ENCODE assay signal across 8 cellular contexts in the genomic region with DNA sequence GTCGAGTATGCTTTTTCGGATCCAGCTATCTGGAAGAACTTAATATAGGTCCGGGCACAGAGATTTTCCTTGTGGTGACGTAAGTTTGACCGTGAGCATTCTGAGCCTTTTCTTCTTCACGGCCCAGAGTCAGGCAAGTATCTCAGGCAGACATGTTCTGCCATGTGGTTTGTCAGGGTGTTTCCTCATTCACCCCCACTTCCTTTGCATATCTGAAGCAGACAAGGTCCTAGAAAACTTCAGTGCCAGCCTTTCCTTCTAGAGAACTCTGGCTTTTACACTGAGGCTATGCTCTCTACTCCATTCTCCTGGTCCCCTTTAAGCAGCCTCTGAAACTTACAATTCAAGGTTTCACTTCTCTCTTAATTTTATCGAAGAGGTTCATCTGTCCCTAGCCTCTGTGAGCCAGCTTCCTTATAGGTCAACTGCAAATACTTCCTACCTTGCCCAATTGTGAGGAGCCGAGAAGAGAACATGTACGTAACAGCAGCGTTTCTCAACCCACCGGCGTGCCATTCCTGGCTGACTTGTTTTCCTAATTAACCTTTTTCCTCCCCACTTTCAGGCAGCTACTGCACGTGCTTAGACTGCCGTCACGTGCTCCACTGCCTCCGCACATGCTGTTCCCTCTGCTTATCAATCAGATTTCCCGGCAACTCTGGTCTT. TPM values are rescaled to one million over a fixed set of nuclear protein-coding genes. Genes with fewer than 3 reads are reported as not detected.
DNase-seq lines count a peak whose midpoint lies in the region; ATAC-seq, FAIRE-seq and TF ChIP-seq lines count a peak whose summit lies in the region.

No MANE protein-coding gene starts in this region.

- no peak overlapping the region for H3K9ac ChIP-seq in H1 (replicated peaks in 1 of 4; ENCODE audit: extremely low read depth in 1 of 4, low read depth in 3 of 4, low read length in 3 of 4)

- H3K9me2 ChIP-seq in PC-9 (ENCODE audit: insufficient read depth) = no peaks in the 10 kb centered on the region

- H3F3A ChIP-seq in PC-9 (ENCODE audit: insufficient read depth, low read depth) = no peaks in the 10 kb centered on the region

- no peaks in the 10 kb centered on the region; a peak in 1 of 7 replicates for H3K4me1 ChIP-seq in H1 (replicated peaks in 1 of 4; ENCODE audit: control insufficient read depth in 3 of 4, insufficient read depth in 4 of 4, low read length in 3 of 4)
- H3K4me1 ChIP-seq in PC-9 (replicated peaks; ENCODE audit: insufficient read depth) = 0 out of 2 replicates have a peak, but pooled peaks cover 4% of the 10 kb centered on the region

- FAIRE-seq in H1 (lab: Jason Lieb, UNC) = no peak

- no TSS peak for BruUV-seq in PC-9 (replicated peaks; lab: Mats Ljungman, UMichigan)

- TF ChIP-seq EP300 in H1 (IDR thresholded peaks at IDR 0.05; ENCODE audit: borderline replicate concordance in 1 of 2, low read depth in 2 of 2, low read length in 2 of 2) = no peak

- H3K18ac ChIP-seq in H1 (ENCODE audit: extremely low read depth, low read length) = no peak overlapping the region

- H3K79me2 ChIP-seq in H1 (ENCODE audit: control insufficient read depth in 1 of 2, insufficient read depth in 2 of 2, low read length in 2 of 2) = no peaks in the 10 kb centered on the region
- no peaks in the 10 kb centered on the region for H3K79me2 ChIP-seq in PC-9 (ENCODE audit: low read depth)

- H2BK15ac ChIP-seq in H1 (ENCODE audit: low read length) = no peak overlapping the region

- H3K4me2 ChIP-seq in H1 (ENCODE audit: insufficient read depth in 1 of 2, low read depth in 2 of 2, low read length in 2 of 2) (no peak overlapping the region), PC-9 (no peak overlapping the region)

- H3K56ac ChIP-seq in H1 (replicated peaks; ENCODE audit: insufficient read length, low read depth, low read length) = no peak overlapping the region

- H2AK5ac ChIP-seq in H1 (ENCODE audit: low read depth, low read length) = no peak overlapping the region

- no peak overlapping the region for H2BK12ac ChIP-seq in H1 (ENCODE audit: low read depth, low read length)

- WGBS in H1 (ENCODE audit: extremely low coverage in 1 of 2, insufficient coverage in 1 of 2, insufficient read length in 1 of 2, insufficient replicate concordance in 2 of 2, low coverage in 1 of 2, low lambda C conversion rate in 2 of 2, missing lambda C conversion rate in 1 of 2), 2 experiments = 94% methylated on average over 17 of the region's 17 CpGs; no CpG with 5 or more reads in 1 of the 2 experiments

- H3K79me1 ChIP-seq in H1 (ENCODE audit: low read depth, low read length) = 0 out of 2 replicates have a peak, but pooled peaks cover 3% of the 10 kb centered on the region

- H3K23me2 ChIP-seq in H1 (ENCODE audit: low read depth, low read length) = no peaks in the 10 kb centered on the region

- no peak overlapping the region for H2BK20ac ChIP-seq in H1 (ENCODE audit: low read length)

- TF ChIP-seq POLR2A in H1 (IDR thresholded peaks at IDR 0.05; ENCODE audit: control extremely low read depth in 1 of 2, low read depth in 2 of 2, low read length in 2 of 2) = no peak

- no peak overlapping the region for H2BK5ac ChIP-seq in H1 (ENCODE audit: low read depth, low read length)

- H3K27ac ChIP-seq in H1 (ENCODE audit: low read depth, low read length) (no peak overlapping the region), PC-9 (no peak overlapping the region)

- H2BK120ac ChIP-seq in H1 (replicated peaks; ENCODE audit: low read depth, low read length) = no peak overlapping the region

- no peak overlapping the region for H3K14ac ChIP-seq in H1 (ENCODE audit: insufficient read length)

- no peaks in the 10 kb centered on the region for H3K27me3 ChIP-seq in H1 (replicated peaks in 1 of 4; ENCODE audit: control insufficient read depth in 3 of 4, extremely low read depth in 1 of 4, insufficient read depth in 3 of 4, low read length in 3 of 4)
- H3K27me3 ChIP-seq in PC-9 (ENCODE audit: insufficient read depth, low read depth) = no peaks in the 10 kb centered on the region

- POLR2A ChIA-PET in H1 (lab: Charles Lee; ENCODE audit: partially characterized antibody) = interaction anchor here (1.6 kb wide), 1 partner anchor 21 kb away, joined by 4 read pairs; no protein-coding TSS in a partner anchor
- POLR2A ChIA-PET in PC-9 (lab: Charles Lee; ENCODE audit: unreplicated experiment) = no interaction called here

- H3K36me3 ChIP-seq in H1 (ENCODE audit: control insufficient read depth in 2 of 4, insufficient read depth in 4 of 4, low read length in 3 of 4) (peaks cover 23 to 49% (median 41%) of the 10 kb centered on the region in 4 experiments), PC-9 (ENCODE audit: low read depth) (peaks cover 13% of the 10 kb centered on the region; the same call in 1 of the 2 replicates)

- H4K91ac ChIP-seq in H1 (replicated peaks; ENCODE audit: insufficient read length, low read length) = no peak overlapping the region

- no peak overlapping the region for H3K4ac ChIP-seq in H1 (replicated peaks; ENCODE audit: insufficient read length, low read depth, low read length)

- TF ChIP-seq CTCF in H1 (IDR thresholded peaks at IDR 0.05; ENCODE audit: control extremely low read depth in 1 of 3, insufficient read depth in 1 of 3, low read depth in 1 of 3, low read length in 3 of 3) (no peak), PC-9 (conservative IDR thresholded peaks at IDR 0.05) (no peak)

- CTCF ChIA-PET in H1 (lab: Charles Lee; ENCODE audit: partially characterized antibody) = interaction anchor here (0.6 kb wide), 1 partner anchor 49 kb away, joined by 3 read pairs; no protein-coding TSS in a partner anchor
- CTCF ChIA-PET in PC-9 (lab: Charles Lee) = no interaction called here

- H3K4me3 ChIP-seq in GM08714 (ENCODE audit: low read length) = peak overlapping the region; percentile 30; the same call in 1 of the 2 replicates
- H3K4me3 ChIP-seq in H1 (ENCODE audit: extremely low read depth in 1 of 4, insufficient read depth in 2 of 4, low read depth in 3 of 4, low read length in 4 of 4) = no peak overlapping the region
- H3K4me3 ChIP-seq in PC-9 = no peak overlapping the region

- H3K23ac ChIP-seq in H1 (ENCODE audit: insufficient read length) = no peak overlapping the region

- DNase-seq in H1 (ENCODE audit: low read depth in 1 of 2, low spot score in 2 of 2) = no peak
- DNase-seq in activated gamma-delta T cell (lab: John Stamatoyannopoulos, UW) = no peak
- DNase-seq in PC-9 = no peak
- no peak for DNase-seq in effector CD4-positive, alpha-beta T cell
- no peak for DNase-seq in NCI-H1105 (lab: John Stamatoyannopoulos, UW)

- no peak overlapping the region for H4K8ac ChIP-seq in H1 (ENCODE audit: extremely low read depth, insufficient read depth, low read length)

- intact Hi-C loops in PC-9 (cut with micrococcal nuclease; ENCODE audit: unreplicated experiment) = no loop called here

- H3K9me3 ChIP-seq in H1 (ENCODE audit: insufficient read depth in 2 of 2, low read depth in 1 of 2, low read length in 1 of 2) = no peaks in the 10 kb centered on the region
- H3K9me3 ChIP-seq in PC-9 (ENCODE audit: insufficient read depth, low read depth) = no peaks in the 10 kb centered on the region

- H2AFZ ChIP-seq in H1 (ENCODE audit: low read length) (no peak overlapping the region), PC-9 (no peak overlapping the region)

- H4K5ac ChIP-seq in H1 (ENCODE audit: insufficient read length, low read depth, low read length) = no peak overlapping the region

- TF ChIP-seq RAD21 in H1 (IDR thresholded peaks at IDR 0.05 in 1 of 2, conservative IDR thresholded peaks at IDR 0.05 in 1 of 2; ENCODE audit: low read depth in 2 of 2, low read length in 2 of 2) = no peak

- peak; percentile 92 for ATAC-seq in GM21360 (IDR thresholded peaks at IDR 0.05; ENCODE audit: unreplicated experiment)
- peak; percentile 83 for ATAC-seq in HG03520 (IDR thresholded peaks at IDR 0.05; ENCODE audit: unreplicated experiment)

- H4K20me1 ChIP-seq in H1 (replicated peaks in 1 of 2; ENCODE audit: control insufficient read depth in 1 of 2, insufficient read depth in 2 of 2, low read length in 2 of 2) (no peaks in the 10 kb centered on the region), PC-9 (ENCODE audit: insufficient read depth) (no peaks in the 10 kb centered on the region)

TF ChIP-seq in H1, 55 proteins besides CTCF, POLR2A, EP300 and RAD21:
- TF ChIP-seq BRCA1 (IDR thresholded peaks at IDR 0.05; ENCODE audit: low read depth, low read length) = no peak
- TF ChIP-seq CTBP2 (IDR thresholded peaks at IDR 0.05; ENCODE audit: borderline replicate concordance, insufficient read depth, insufficient read length, low read length) = no peak
- no peak for TF ChIP-seq TCF12 (IDR thresholded peaks at IDR 0.05; ENCODE audit: low read depth, low read length)
- TF ChIP-seq, protein P1, sequence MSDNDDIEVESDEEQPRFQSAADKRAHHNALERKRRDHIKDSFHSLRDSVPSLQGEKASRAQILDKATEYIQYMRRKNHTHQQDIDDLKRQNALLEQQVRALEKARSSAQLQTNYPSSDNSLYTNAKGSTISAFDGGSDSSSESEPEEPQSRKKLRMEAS (IDR thresholded peaks at IDR 0.05) = peak; percentile 39; the same call in 1 of the 2 replicates
- no peak for TF ChIP-seq JUND (IDR thresholded peaks at IDR 0.05; ENCODE audit: low read length)
- TF ChIP-seq, protein P2, sequence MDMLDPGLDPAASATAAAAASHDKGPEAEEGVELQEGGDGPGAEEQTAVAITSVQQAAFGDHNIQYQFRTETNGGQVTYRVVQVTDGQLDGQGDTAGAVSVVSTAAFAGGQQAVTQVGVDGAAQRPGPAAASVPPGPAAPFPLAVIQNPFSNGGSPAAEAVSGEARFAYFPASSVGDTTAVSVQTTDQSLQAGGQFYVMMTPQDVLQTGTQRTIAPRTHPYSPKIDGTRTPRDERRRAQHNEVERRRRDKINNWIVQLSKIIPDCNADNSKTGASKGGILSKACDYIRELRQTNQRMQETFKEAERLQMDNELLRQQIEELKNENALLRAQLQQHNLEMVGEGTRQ (IDR thresholded peaks at IDR 0.05; ENCODE audit: low read length) = no peak
- no peak for TF ChIP-seq RBBP5 (IDR thresholded peaks at IDR 0.05; ENCODE audit: borderline replicate concordance, low read depth, low read length)
- TF ChIP-seq FOSL1 (IDR thresholded peaks at IDR 0.05; ENCODE audit: insufficient read depth, low read depth, low read length) = no peak
- 0 out of 2 replicates have a peak, but pooled peaks have one; percentile 35 for TF ChIP-seq GTF2F1 (IDR thresholded peaks at IDR 0.05; ENCODE audit: borderline replicate concordance, low read depth, low read length)
- TF ChIP-seq TAF1 (IDR thresholded peaks at IDR 0.05; ENCODE audit: low read depth, low read length) = no peak

RNA-seq across cellular contexts. Expression of a gene that starts 47.3 kb away (rescaled TPM):
- 166 and 168 TPM in 2 replicates for total RNA-seq in H1 (2021; fragmentation: NEBNext Ultra II Directional; extraction: Animal tissue kit (Norgen Biotek cat#: 25700))
- 78.6 and 93.8 TPM in 2 replicates for polyA plus RNA-seq in H1 (2011; rRNA removed)
- polyA plus RNA-seq in H1 (2011; cell fraction: cytosol; rRNA removed) = 113 TPM
- 105 TPM for polyA plus RNA-seq in H1 (2011; cell fraction: nucleus; rRNA removed)
- polyA plus RNA-seq in H1 (2012, experiment 1 of 2) = 105 to 144 TPM (median 112 TPM) in 4 replicates
- 28.7 TPM for polyA plus RNA-seq in H1 (2012, experiment 2 of 2)
- 90.9 TPM for polyA plus RNA-seq in H1 (2013, experiment 1 of 2)
- 87.9 TPM for polyA plus RNA-seq in H1 (2013, experiment 2 of 2)
- polyA minus RNA-seq in H1 (2011; rRNA and poly(A)+ RNA removed) = 141 and 202 TPM in 2 replicates
- 86.8 TPM for polyA minus RNA-seq in H1 (2011; cell fraction: cytosol; rRNA and poly(A)+ RNA removed)
- 181 TPM for polyA minus RNA-seq in H1 (2011; cell fraction: nucleus; rRNA and poly(A)+ RNA removed)
- total RNA-seq in PC-9 (2021) = 243 and 252 TPM in 2 replicates
